20 cellular contexts compared by ENCODE assay signal in genomic region chr17:62101519-62101918, GRCh38. TPM values are rescaled to one million over a fixed set of nuclear protein-coding genes. Genes with fewer than 3 reads are reported as not detected.
A peak's percentile ranks its signal among the peaks of the same experiment; 100 is the strongest.
DNase-seq lines count a peak whose midpoint lies in the region; ATAC-seq, FAIRE-seq and TF ChIP-seq lines count a peak whose summit lies in the region.
"Had no signal": no experiment of that assay in that cellular context is flagged by ENCODE, and none has a peak within 500 bp of the region (broad histone marks: within the 10 kb centered on the region; RNA-seq: fewer than 3 reads in every experiment).

No MANE protein-coding gene starts in this region.

- TF ChIP-seq CTCF in HepG2 (CRISPR knock-in tag; IDR thresholded peaks at IDR 0.05) (no peak), neural progenitor cell (IDR thresholded peaks at IDR 0.05) (no peak)

- 6% methylated on average over 4 of the region's 4 CpGs for WGBS in HepG2 (ENCODE audit: low lambda C conversion rate)
- no CpG with 5 or more reads among the region's 4 CpGs for WGBS in mesendoderm (ENCODE audit: extremely low coverage, insufficient coverage, low lambda C conversion rate)

- H3K4me1 ChIP-seq in HepG2 (ENCODE audit: insufficient read depth, low read length) (peaks cover 66% of the 10 kb centered on the region), neural progenitor cell (no peaks in the 10 kb centered on the region), mesendoderm (ENCODE audit: control insufficient read depth, low read depth, low read length) (no peaks in the 10 kb centered on the region)

- H3K27me3 ChIP-seq in HepG2 (ENCODE audit: control insufficient read depth in 1 of 2, insufficient read depth in 2 of 2, low read length in 2 of 2) (no peaks in the 10 kb centered on the region; a peak in 1 of 5 replicates), neural progenitor cell (no peaks in the 10 kb centered on the region), mesendoderm (ENCODE audit: insufficient read depth, low read length, poor library complexity) (no peaks in the 10 kb centered on the region)
- H3K27me3 ChIP-seq: BE2C had no signal

- H4K20me1 ChIP-seq in HepG2 (ENCODE audit: insufficient read depth, low read length) (no peaks in the 10 kb centered on the region), neural progenitor cell (ENCODE audit: low read depth) (no peaks in the 10 kb centered on the region)

- TF ChIP-seq RAD21 in HepG2 (CRISPR knock-in tag; IDR thresholded peaks at IDR 0.05): no peak

- peaks cover 4% of the 10 kb centered on the region for H3K27me3 Mint-ChIP-seq in neural progenitor cell (ENCODE audit: insufficient read depth, low read depth)
- H3K27me3 Mint-ChIP-seq: CD4-positive, CD25-positive, alpha-beta regulatory T cell had no signal

- peak; percentile 56 for FAIRE-seq in HepG2 (lab: Jason Lieb, UNC)
- FAIRE-seq: A204.1, D721Med, G401.6, GM12891, GM18507, H54 had no signal

- BruUV-seq in HepG2 (replicated peaks; lab: Mats Ljungman, UMichigan): no TSS peak

- CTCF ChIA-PET in HepG2 (lab: Yijun Ruan, JAX; ENCODE audit: low intra/inter-chr PET ratio, low total read pairs): no interaction called here

- H3K79me2 ChIP-seq in HepG2 (ENCODE audit: insufficient read depth, low read length): no peaks in the 10 kb centered on the region
- no peaks in the 10 kb centered on the region for H3K79me2 ChIP-seq in neural progenitor cell (ENCODE audit: low read depth)
- no peaks in the 10 kb centered on the region for H3K79me2 ChIP-seq in mesendoderm (ENCODE audit: control insufficient read depth, insufficient read depth, low read length)

- H3K4me2 ChIP-seq in HepG2 (ENCODE audit: low read depth, low read length) (peak overlapping the region; percentile 57), neural progenitor cell (no peak overlapping the region), mesendoderm (ENCODE audit: low read length) (no peak overlapping the region)

- H2BK5ac ChIP-seq in mesendoderm (ENCODE audit: low read length): no peak overlapping the region

- no peak overlapping the region for H2BK15ac ChIP-seq in mesendoderm (replicated peaks; ENCODE audit: low read depth)

- H3K9me3 Mint-ChIP-seq in neural progenitor cell: no peaks in the 10 kb centered on the region
- H3K9me3 Mint-ChIP-seq: CD8-positive, alpha-beta memory T cell had no signal

- no peaks in the 10 kb centered on the region for H3K36me3 ChIP-seq in HepG2 (replicated peaks in 1 of 2; ENCODE audit: control insufficient read depth in 1 of 2, insufficient read depth in 2 of 2, low read length in 2 of 2)
- H3K36me3 ChIP-seq in neural progenitor cell: no peaks in the 10 kb centered on the region
- H3K36me3 ChIP-seq in mesendoderm (ENCODE audit: control insufficient read depth, insufficient read depth, low read length): no peaks in the 10 kb centered on the region
- H3K36me3 ChIP-seq: BE2C had no signal

- intact Hi-C loops in HepG2 (cut with micrococcal nuclease; ENCODE audit: unreplicated experiment): no loop called here

- no peaks in the 10 kb centered on the region for H3K36me3 Mint-ChIP-seq in neural progenitor cell
- H3K36me3 Mint-ChIP-seq: CD4-positive, CD25-positive, alpha-beta regulatory T cell; CD8-positive, alpha-beta memory T cell had no signal

- H3K79me1 ChIP-seq in mesendoderm (ENCODE audit: low read length): no peaks in the 10 kb centered on the region

- H3K9ac ChIP-seq in HepG2 (ENCODE audit: insufficient read depth, low read depth, low read length): no peak overlapping the region
- H3K9ac ChIP-seq in neural progenitor cell: no peak overlapping the region
- H3K9ac ChIP-seq in mesendoderm (ENCODE audit: low read length): no peak overlapping the region
- H3K9ac ChIP-seq: GM23248 had no signal

- peak; percentile 82 for ATAC-seq in HepG2

- POLR2A ChIA-PET in HepG2 (lab: Yijun Ruan, JAX): interaction anchor here (1.4 to 2.3 kb wide), 4 partner anchors 11 to 36 kb away, joined by 4 to 18 read pairs (median 8); partner anchors contain the start of gene MED13

- in situ Hi-C loops in HepG2 (cut with HindIII; ENCODE audit: extremely low pct_ligation_motif_present, low pct_unique_long_range_greater_than_20kb): loop anchor here (10.0 kb wide), 1 partner anchor 467 kb away; no protein-coding TSS in a partner anchor

- H3K23ac ChIP-seq in mesendoderm (ENCODE audit: low read length): no peak overlapping the region

- no peak overlapping the region for H3K4me3 Mint-ChIP-seq in neural progenitor cell
- H3K4me3 Mint-ChIP-seq: CD4-positive, CD25-positive, alpha-beta regulatory T cell; CD8-positive, alpha-beta memory T cell had no signal

- peak; percentile 6 for DNase-seq in astrocyte of the hippocampus (ENCODE audit: low read depth, low spot score)
- peak; percentile 51 for DNase-seq in HepG2 (ENCODE audit: low spot score)
- DNase-seq in neural progenitor cell (ENCODE audit: low spot score): no peak
- DNase-seq in COLO668 (lab: John Stamatoyannopoulos, UW; ENCODE audit: unreplicated experiment): no peak
- DNase-seq in mesendoderm: no peak
- DNase-seq in cerebellum (ENCODE audit: low spot score): no peak
- DNase-seq: ACHN; BE2C; C1 segment of cervical spinal cord; Caco-2; CD4-positive, CD25-positive, alpha-beta regulatory T cell; CD8-positive, alpha-beta memory T cell; GM23248; HCEC 1CT had no signal

- H3K27ac ChIP-seq in HepG2 (ENCODE audit: extremely low read length, insufficient read depth, low read length): peak overlapping the region; percentile 19
- no peak overlapping the region for H3K27ac ChIP-seq in neural progenitor cell
- no peak overlapping the region for H3K27ac ChIP-seq in mesendoderm (ENCODE audit: low read depth, low read length)
- H3K27ac ChIP-seq: GM23248 had no signal

- H3K4me3 ChIP-seq in HepG2 (replicated peaks in 1 of 3; ENCODE audit: insufficient read depth in 1 of 3, low read depth in 2 of 3, low read length in 3 of 3) (peak overlapping the region in 2 of 3 experiments; percentile 2 to 4; a peak in 2 of 6 replicates), neural progenitor cell (no peak overlapping the region), mesendoderm (ENCODE audit: low read length) (no peak overlapping the region)
- H3K4me3 ChIP-seq: GM23248 had no signal

- H2AK5ac ChIP-seq in mesendoderm (ENCODE audit: low read length): no peak overlapping the region

- peaks cover 11% of the 10 kb centered on the region for H3K4me1 Mint-ChIP-seq in neural progenitor cell

- no peaks in the 10 kb centered on the region for H3K9me3 ChIP-seq in HepG2 (ENCODE audit: low read length)
- no peaks in the 10 kb centered on the region for H3K9me3 ChIP-seq in neural progenitor cell (ENCODE audit: low read depth)
- H3K9me3 ChIP-seq: BE2C, Caco-2 had no signal

- TF ChIP-seq EP300 in HepG2 (IDR thresholded peaks at IDR 0.05; ENCODE audit: low read depth in 2 of 2, low read length in 2 of 2) (no peak), HepG2 (CRISPR knock-in tag; IDR thresholded peaks at IDR 0.05; ENCODE audit: borderline replicate concordance) (no peak)

- no peak overlapping the region for H2BK120ac ChIP-seq in mesendoderm (ENCODE audit: low read depth, low read length)

- no peak overlapping the region for H3K4ac ChIP-seq in mesendoderm (ENCODE audit: low read depth, low read length)

- peak overlapping the region; percentile 11 for H3K27ac Mint-ChIP-seq in neural progenitor cell
- H3K27ac Mint-ChIP-seq: CD4-positive, CD25-positive, alpha-beta regulatory T cell; CD8-positive, alpha-beta memory T cell had no signal

- no peak overlapping the region for H3K18ac ChIP-seq in mesendoderm (ENCODE audit: low read length)

- no peaks in the 10 kb centered on the region for H3F3A ChIP-seq in neural progenitor cell (ENCODE audit: low read depth)

- H4K8ac ChIP-seq in mesendoderm (ENCODE audit: low read depth, low read length): no peak overlapping the region

- H4K5ac ChIP-seq in mesendoderm (ENCODE audit: low read length): no peak overlapping the region

- no peak overlapping the region for H3K56ac ChIP-seq in mesendoderm (ENCODE audit: low read length)

- H2AFZ ChIP-seq in HepG2 (ENCODE audit: low read length) (no peak overlapping the region), neural progenitor cell (replicated peaks) (no peak overlapping the region)
- H2AFZ ChIP-seq: GM23248 had no signal

- no peak for TF ChIP-seq POLR2A in HepG2 (IDR thresholded peaks at IDR 0.05; ENCODE audit: insufficient read depth in 1 of 2, low read depth in 2 of 2, low read length in 2 of 2)

TF ChIP-seq in HepG2, 621 proteins besides CTCF, POLR2A, EP300 and RAD21 (continues in another document):
- TF ChIP-seq CHD2 (IDR thresholded peaks at IDR 0.05; ENCODE audit: low read depth, low read length): no peak
- peak; percentile 27; the same call in 1 of the 2 replicates for TF ChIP-seq NCOR1 (IDR thresholded peaks at IDR 0.05; ENCODE audit: borderline replicate concordance, low read length)
- TF ChIP-seq MEIS1 (CRISPR knock-in tag; IDR thresholded peaks at IDR 0.05; ENCODE audit: borderline replicate concordance): no peak
- TF ChIP-seq PAF1 (CRISPR knock-in tag; IDR thresholded peaks at IDR 0.05): no peak
- TF ChIP-seq HMG20A (CRISPR knock-in tag; IDR thresholded peaks at IDR 0.05; ENCODE audit: borderline replicate concordance): peak; percentile 27; the same call in 1 of the 2 replicates

RNA-seq across cellular contexts. Expression of gene MED13, which starts 36.4 kb away (rescaled TPM):
- 69.1 and 70.9 TPM in 2 replicates for total RNA-seq in HepG2 (2016; rRNA removed; fragmentation: Illumina TruSeq; extraction: Trizol)
- total RNA-seq in HepG2 (2016; cell fraction: cytosol; rRNA removed; fragmentation: Illumina TruSeq; extraction: Trizol; ENCODE audit: low read depth): 28.7 and 34.2 TPM in 2 replicates
- 60.8 and 66.7 TPM in 2 replicates for total RNA-seq in HepG2 (2016; cell fraction: insoluble cytoplasmic fraction; rRNA removed; fragmentation: Illumina TruSeq; extraction: Trizol)
- total RNA-seq in HepG2 (2016; cell fraction: membrane; rRNA removed; fragmentation: Illumina TruSeq; extraction: Trizol): 34.4 and 35.2 TPM in 2 replicates
- 74.9 and 87.2 TPM in 2 replicates for total RNA-seq in HepG2 (2016; cell fraction: nucleus; rRNA removed; fragmentation: Illumina TruSeq; extraction: Trizol)
- polyA plus RNA-seq in HepG2 (2011; rRNA removed): 25.2 and 27.4 TPM in 2 replicates
- 9.5 and 15.5 TPM in 2 replicates for polyA plus RNA-seq in HepG2 (2011; cell fraction: cytosol; rRNA removed)
- 22.1 and 24.5 TPM in 2 replicates for polyA plus RNA-seq in HepG2 (2011; cell fraction: nucleus; rRNA removed)
- 18.1 and 18.8 TPM in 2 replicates for polyA plus RNA-seq in HepG2 (2012)
- polyA plus RNA-seq in HepG2 (2016; cell fraction: cytosol; fragmentation: Illumina TruSeq; extraction: Trizol; ENCODE audit: low read depth): 1.1 and 1.2 TPM in 2 replicates
- polyA plus RNA-seq in HepG2 (2016; cell fraction: insoluble cytoplasmic fraction; fragmentation: Illumina TruSeq; extraction: Trizol; ENCODE audit: low read depth): 22.4 and 23.2 TPM in 2 replicates
- 3.0 and 3.5 TPM in 2 replicates for polyA plus RNA-seq in HepG2 (2016; cell fraction: membrane; fragmentation: Illumina TruSeq; extraction: Trizol; ENCODE audit: low read depth)
- polyA plus RNA-seq in HepG2 (2016; cell fraction: nucleus; fragmentation: Illumina TruSeq; extraction: Trizol; ENCODE audit: insufficient read depth, low read depth): 29.6 and 33.8 TPM in 2 replicates
- polyA minus RNA-seq in HepG2 (2011; rRNA and poly(A)+ RNA removed; ENCODE audit: low replicate concordance): 248 and 289 TPM in 2 replicates
- 47.7 and 70.8 TPM in 2 replicates for polyA minus RNA-seq in HepG2 (2011; cell fraction: cytosol; rRNA and poly(A)+ RNA removed)
- polyA minus RNA-seq in HepG2 (2011; cell fraction: nucleus; rRNA and poly(A)+ RNA removed): 160 and 215 TPM in 2 replicates
- total RNA-seq in neural progenitor cell (ENCODE audit: low replicate concordance): 50.5 and 59.9 TPM in 2 replicates
- polyA plus RNA-seq in mesendoderm (2013, experiment 1 of 2): 14.8 TPM
- 14.2 TPM for polyA plus RNA-seq in mesendoderm (2013, experiment 2 of 2)
- 119 TPM for total RNA-seq in cerebellum

Comparison
In these comparisons a context has a peak if more than half of its experiments do, and no peak if none do; other contexts are left out.
1. DNase-seq: peak in astrocyte of the hippocampus (single experiment) and HepG2 (single experiment); none in neural progenitor cell (single experiment), COLO668 (single experiment), mesendoderm (single experiment) and cerebellum (single experiment).
2. H3K4me3 ChIP-seq: peak in HepG2 (2 of 3); none in neural progenitor cell (single experiment) and mesendoderm (single experiment).